ENCODE assay signal across 8 cellular contexts in genomic region chr15:85059734-85060133, GRCh38.
"Had no signal": no experiment of that assay in that cellular context is flagged by ENCODE, and none has a peak within 500 bp of the region (broad histone marks: within the 10 kb centered on the region; RNA-seq: fewer than 3 reads in every experiment).

No MANE protein-coding gene starts in this region.

- ATAC-seq: GM12878 had no signal

- DNase-seq: GDM1, GF-D8 had no signal

- H3K4me3 ChIP-seq: GM12878 had no signal

- FAIRE-seq: G401.6, GM12878, GM12891, GM12892, GM18507, GM19239 had no signal
